In the genomic region with DNA sequence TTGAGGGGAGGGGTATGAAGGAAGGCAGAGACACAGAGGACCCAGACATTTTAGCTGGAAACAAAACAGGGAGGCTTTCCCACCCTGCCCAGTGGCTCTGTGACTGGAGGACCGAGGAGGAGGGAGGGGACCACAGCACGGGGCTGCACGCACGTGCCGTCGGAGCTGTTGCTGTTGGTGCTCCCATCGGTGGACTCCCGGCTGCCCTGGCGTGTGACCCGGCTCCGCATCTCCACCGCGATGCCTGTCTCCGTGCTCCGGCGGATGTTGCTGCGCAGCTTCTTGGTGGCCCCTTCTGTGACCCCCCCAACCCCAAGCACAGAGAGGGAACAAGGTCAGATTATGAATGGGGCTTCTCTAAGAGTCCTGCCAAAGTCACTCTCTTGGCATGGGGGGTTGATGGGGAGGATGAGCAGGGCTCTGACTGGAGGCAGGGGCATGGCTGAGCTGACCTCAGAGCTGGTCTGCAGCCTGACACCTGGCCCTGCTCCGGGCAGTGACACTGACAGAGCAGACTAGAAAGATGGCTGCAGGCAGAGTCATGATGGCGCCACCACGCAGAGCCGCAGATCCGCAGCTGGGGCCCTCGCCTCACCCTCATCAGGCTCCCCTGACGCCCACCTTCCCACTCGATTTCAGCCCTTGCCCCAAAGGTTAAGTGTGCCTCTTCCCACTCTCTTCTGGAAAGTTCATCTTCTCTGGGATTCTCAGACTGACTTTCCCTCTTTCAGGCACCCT, we compare ENCODE assay signal across 21 cellular contexts.
"Had no signal": no experiment of that assay in that cellular context is flagged by ENCODE, and none has a peak within 500 bp of the region (broad histone marks: within the 10 kb centered on the region; RNA-seq: fewer than 3 reads in every experiment).

No MANE protein-coding gene starts in this region.

- DNase-seq: activated CD4-positive, alpha-beta T cell treated with anti-CD3 and anti-CD28 coated beads for 36 hours; activated CD4-positive, alpha-beta T cell treated with anti-CD3 and anti-CD28 coated beads, Interleukin-2, amount 50 U/mL, for 4 hours; activated CD8-positive, alpha-beta memory T cell treated with anti-CD3 and anti-CD28 coated beads for 24 hours; activated CD8-positive, alpha-beta memory T cell treated with anti-CD3 and anti-CD28 coated beads, Interleukin-2, amount 50 U/mL, for 4 hours; activated naive CD4-positive, alpha-beta T cell treated with anti-CD3 and anti-CD28 coated beads, Interleukin-2, amount 50 U/mL, for 16 hours; activated T-cell treated with anti-CD3 and anti-CD28 coated beads, Interleukin-2, amount 50 U/mL, for 4 hours; erythroblast; left ventricle myocardium inferior; midbrain; natural killer cell; right cardiac atrium; small intestine; stimulated activated CD4-positive, alpha-beta T cell treated with anti-CD3 and anti-CD28 coated beads, Interleukin-15, amount 100 ng/mL, for 24 hours; stimulated activated naive CD4-positive, alpha-beta T cell; T-helper 9 cell; thyroid gland; upper lobe of right lung had no signal

- H3K27me3 ChIP-seq: foreskin keratinocyte, pancreas, thyroid gland, upper lobe of right lung had no signal

- H3K27ac Mint-ChIP-seq: activated CD4-positive, alpha-beta T cell treated with anti-CD3 and anti-CD28 coated beads for 36 hours; natural killer cell had no signal

- H3K9me3 ChIP-seq: left ventricle myocardium inferior, neutrophil, pancreas, thyroid gland, upper lobe of right lung had no signal

- ATAC-seq: activated CD4-positive, alpha-beta T cell treated with anti-CD3 and anti-CD28 coated beads for 36 hours; activated T-cell treated with anti-CD3 and anti-CD28 coated beads, Interleukin-2, amount 50 U/mL, for 4 hours; natural killer cell; pancreas; right cardiac atrium; upper lobe of right lung had no signal

- H3K4me3 Mint-ChIP-seq: activated CD4-positive, alpha-beta T cell treated with anti-CD3 and anti-CD28 coated beads for 36 hours; activated T-cell treated with anti-CD3 and anti-CD28 coated beads, Interleukin-2, amount 50 U/mL, for 4 hours; natural killer cell had no signal

- H3K36me3 Mint-ChIP-seq: natural killer cell had no signal

- H3K9me3 Mint-ChIP-seq: activated T-cell treated with anti-CD3 and anti-CD28 coated beads, Interleukin-2, amount 50 U/mL, for 4 hours; natural killer cell had no signal

- H3K27ac ChIP-seq: coronary artery, left ventricle myocardium inferior, neutrophil, pancreas, thyroid gland, upper lobe of right lung had no signal

- H3K4me1 ChIP-seq: thyroid gland had no signal

- H3K36me3 ChIP-seq: left ventricle myocardium inferior, neutrophil, pancreas, thyroid gland, upper lobe of right lung had no signal

- H3K4me3 ChIP-seq: coronary artery, left ventricle myocardium inferior, pancreas, thyroid gland, upper lobe of right lung had no signal

- H3K27me3 Mint-ChIP-seq: activated CD4-positive, alpha-beta T cell treated with anti-CD3 and anti-CD28 coated beads for 36 hours had no signal
